Comparison of ENCODE assay signal across 27 cellular contexts in the genomic region with DNA sequence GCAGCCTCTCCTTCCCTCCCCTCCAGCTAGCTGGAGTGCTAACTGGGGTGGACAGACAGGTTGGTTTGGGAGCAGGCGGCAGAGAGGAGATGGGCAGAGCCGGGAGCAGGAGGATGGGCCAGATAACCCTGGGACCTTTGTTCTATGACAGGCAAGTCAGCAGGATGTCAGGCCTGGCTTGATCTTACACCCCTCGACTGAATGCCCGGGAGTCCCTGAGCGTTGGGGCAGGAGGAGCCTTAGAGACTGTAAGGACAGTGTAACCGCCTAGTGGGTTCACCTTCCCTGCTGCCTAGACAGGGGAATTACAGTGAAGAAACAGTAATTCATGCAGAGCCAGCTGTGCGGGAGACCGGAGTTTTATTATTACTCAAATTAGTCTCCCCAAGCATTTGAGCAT.
DNase-seq lines count a peak whose midpoint lies in the region; ATAC-seq, FAIRE-seq and TF ChIP-seq lines count a peak whose summit lies in the region.
"Had no signal": no experiment of that assay in that cellular context is flagged by ENCODE, and none has a peak within 500 bp of the region (broad histone marks: within the 10 kb centered on the region; RNA-seq: fewer than 3 reads in every experiment).

No MANE protein-coding gene starts in this region.

- H3K56ac ChIP-seq in H1 (replicated peaks; ENCODE audit: insufficient read length, low read depth, low read length) = no peak overlapping the region

- no peak overlapping the region for H3K9ac ChIP-seq in HUES48 (ENCODE audit: low read depth, low read length)
- H3K9ac ChIP-seq in H1 (replicated peaks in 1 of 4; ENCODE audit: extremely low read depth in 1 of 4, low read depth in 3 of 4, low read length in 3 of 4) = no peak overlapping the region
- H3K9ac ChIP-seq in neural progenitor cell = no peak overlapping the region

- no peak overlapping the region for H2BK15ac ChIP-seq in H1 (ENCODE audit: low read length)

- peak in 1 of 2 experiments; percentile 6; a peak in 1 of 4 replicates for TF ChIP-seq RAD21 in H1 (IDR thresholded peaks at IDR 0.05 in 1 of 2, conservative IDR thresholded peaks at IDR 0.05 in 1 of 2; ENCODE audit: low read depth in 2 of 2, low read length in 2 of 2)

- H3K9me3 Mint-ChIP-seq in activated CD4-positive, alpha-beta T cell treated with anti-CD3 and anti-CD28 coated beads, Interleukin-2, amount 10 ng/mL, durations not matched to agents 7 days and 5 days = no peaks in the 10 kb centered on the region
- H3K9me3 Mint-ChIP-seq in neural progenitor cell = no peaks in the 10 kb centered on the region
- H3K9me3 Mint-ChIP-seq: dendritic cell treated with granulocyte-macrophage colony-stimulating factor and Interleukin-4, amounts not matched to agents 40 ng/mL and 50 ng/mL, for 4 days; HFFc6 had no signal

- peaks cover 25% of the 10 kb centered on the region for H3F3A ChIP-seq in neural progenitor cell (ENCODE audit: low read depth)

- peaks cover 72% of the 10 kb centered on the region for H3K4me1 ChIP-seq in HUES48 (ENCODE audit: control insufficient read depth, insufficient read depth, low read length)
- H3K4me1 ChIP-seq in H1 (replicated peaks in 1 of 4; ENCODE audit: control insufficient read depth in 3 of 4, insufficient read depth in 4 of 4, low read length in 3 of 4) = peaks cover 28 to 55% (median 39%) of the 10 kb centered on the region in 4 experiments
- peaks cover 56% of the 10 kb centered on the region for H3K4me1 ChIP-seq in neural progenitor cell

- H4K91ac ChIP-seq in H1 (replicated peaks; ENCODE audit: insufficient read length, low read length) = peak overlapping the region; percentile 22

- no peak overlapping the region for H4K5ac ChIP-seq in H1 (ENCODE audit: insufficient read length, low read depth, low read length)

- peaks cover 40% of the 10 kb centered on the region for H3K4me1 Mint-ChIP-seq in activated CD4-positive, alpha-beta T cell treated with anti-CD3 and anti-CD28 coated beads, Interleukin-2, amount 10 ng/mL, durations not matched to agents 7 days and 5 days
- H3K4me1 Mint-ChIP-seq in neural progenitor cell = peaks cover 53% of the 10 kb centered on the region

- peak overlapping the region; percentile 6 for H3K27ac ChIP-seq in HUES48 (ENCODE audit: low read depth, low read length)
- no peak overlapping the region for H3K27ac ChIP-seq in H1 (ENCODE audit: low read depth, low read length)
- H3K27ac ChIP-seq in neural progenitor cell = no peak overlapping the region
- H3K27ac ChIP-seq: C4-2B, ovary, suprapubic skin had no signal

- no peaks in the 10 kb centered on the region for H3K23me2 ChIP-seq in H1 (ENCODE audit: low read depth, low read length)

- H2BK120ac ChIP-seq in H1 (replicated peaks; ENCODE audit: low read depth, low read length) = no peak overlapping the region

- TF ChIP-seq POLR2A in H1 (IDR thresholded peaks at IDR 0.05; ENCODE audit: control extremely low read depth in 1 of 2, low read depth in 2 of 2, low read length in 2 of 2) = no peak

- ATAC-seq in HG03457 (IDR thresholded peaks at IDR 0.05; ENCODE audit: unreplicated experiment) = no peak
- ATAC-seq: activated CD8-positive, alpha-beta T cell treated with anti-CD3 and anti-CD28 coated beads, Interleukin-2, amount 10 ng/mL, durations not matched to agents 7 days and 5 days; right cardiac atrium had no signal

- H2BK5ac ChIP-seq in H1 (ENCODE audit: low read depth, low read length) = peak overlapping the region; percentile 74; the same call in 1 of the 2 replicates

- H3K79me1 ChIP-seq in H1 (ENCODE audit: low read depth, low read length) = no peaks in the 10 kb centered on the region

- no peak overlapping the region for H3K23ac ChIP-seq in H1 (ENCODE audit: insufficient read length)

- H3K27me3 Mint-ChIP-seq in activated CD4-positive, alpha-beta T cell treated with anti-CD3 and anti-CD28 coated beads, Interleukin-2, amount 10 ng/mL, durations not matched to agents 7 days and 5 days = no peaks in the 10 kb centered on the region
- peaks cover 15% of the 10 kb centered on the region for H3K27me3 Mint-ChIP-seq in neural progenitor cell (ENCODE audit: insufficient read depth, low read depth)
- H3K27me3 Mint-ChIP-seq: dendritic cell treated with granulocyte-macrophage colony-stimulating factor and Interleukin-4, amounts not matched to agents 40 ng/mL and 50 ng/mL, for 4 days had no signal

- H3K14ac ChIP-seq in H1 (ENCODE audit: insufficient read length) = no peak overlapping the region

- H3K4me2 ChIP-seq in H1 (ENCODE audit: insufficient read depth in 1 of 2, low read depth in 2 of 2, low read length in 2 of 2) (peak overlapping the region; percentile 55 to 64; a peak in 3 of 4 replicates), neural progenitor cell (peak overlapping the region; percentile 31)

- FAIRE-seq in H1 (lab: Jason Lieb, UNC) = no peak
- FAIRE-seq: endothelial cell of umbilical vein, kidney had no signal

- TF ChIP-seq EP300 in H1 (IDR thresholded peaks at IDR 0.05; ENCODE audit: borderline replicate concordance in 1 of 2, low read depth in 2 of 2, low read length in 2 of 2) = no peak

- no peak overlapping the region for H2AK5ac ChIP-seq in H1 (ENCODE audit: low read depth, low read length)

- H3K9me3 ChIP-seq in HUES48 (ENCODE audit: control insufficient read depth, insufficient read depth, low read length) (no peaks in the 10 kb centered on the region), H1 (ENCODE audit: insufficient read depth in 2 of 2, low read depth in 1 of 2, low read length in 1 of 2) (no peaks in the 10 kb centered on the region), neural progenitor cell (ENCODE audit: low read depth) (no peaks in the 10 kb centered on the region)
- H3K9me3 ChIP-seq: ovary, suprapubic skin had no signal

- H3K79me2 ChIP-seq in H1 (ENCODE audit: control insufficient read depth in 1 of 2, insufficient read depth in 2 of 2, low read length in 2 of 2) (no peaks in the 10 kb centered on the region), neural progenitor cell (ENCODE audit: low read depth) (no peaks in the 10 kb centered on the region)

- no peak overlapping the region for H4K8ac ChIP-seq in H1 (ENCODE audit: extremely low read depth, insufficient read depth, low read length)

- H2BK20ac ChIP-seq in H1 (ENCODE audit: low read length) = no peak overlapping the region

- peaks cover 8% of the 10 kb centered on the region for H3K36me3 Mint-ChIP-seq in activated CD4-positive, alpha-beta T cell treated with anti-CD3 and anti-CD28 coated beads, Interleukin-2, amount 10 ng/mL, durations not matched to agents 7 days and 5 days (ENCODE audit: low read depth)
- no peaks in the 10 kb centered on the region for H3K36me3 Mint-ChIP-seq in neural progenitor cell

- H3K36me3 ChIP-seq in HUES48 (ENCODE audit: control insufficient read depth, insufficient read depth, low read length) = no peaks in the 10 kb centered on the region
- H3K36me3 ChIP-seq in H1 (ENCODE audit: control insufficient read depth in 2 of 4, insufficient read depth in 4 of 4, low read length in 3 of 4) = no peaks in the 10 kb centered on the region
- no peaks in the 10 kb centered on the region for H3K36me3 ChIP-seq in neural progenitor cell
- H3K36me3 ChIP-seq: ovary had no signal

- POLR2A ChIA-PET in activated CD4-positive, alpha-beta T cell treated with anti-CD3 and anti-CD28 coated beads, Interleukin-2, amount 10 ng/mL, durations not matched to agents 7 days and 5 days (lab: Charles Lee) = no interaction called here
- POLR2A ChIA-PET in H1 (lab: Charles Lee; ENCODE audit: partially characterized antibody) = no interaction called here

- TF ChIP-seq CTCF in H1 (IDR thresholded peaks at IDR 0.05; ENCODE audit: control extremely low read depth in 1 of 3, insufficient read depth in 1 of 3, low read depth in 1 of 3, low read length in 3 of 3) (no peak), neural progenitor cell (IDR thresholded peaks at IDR 0.05) (no peak)

- H3K27ac Mint-ChIP-seq in activated CD4-positive, alpha-beta T cell treated with anti-CD3 and anti-CD28 coated beads, Interleukin-2, amount 10 ng/mL, durations not matched to agents 7 days and 5 days = peak overlapping the region; percentile 37
- H3K27ac Mint-ChIP-seq in neural progenitor cell = no peak overlapping the region
- H3K27ac Mint-ChIP-seq: activated CD8-positive, alpha-beta T cell treated with anti-CD3 and anti-CD28 coated beads, Interleukin-2, amount 10 ng/mL, durations not matched to agents 7 days and 5 days; dendritic cell treated with granulocyte-macrophage colony-stimulating factor and Interleukin-4, amounts not matched to agents 40 ng/mL and 50 ng/mL, for 4 days; HFFc6 had no signal

- H3K27me3 ChIP-seq in HUES48 (ENCODE audit: control insufficient read depth, insufficient read depth, low read length) (peaks cover 22% of the 10 kb centered on the region), H1 (replicated peaks in 1 of 4; ENCODE audit: control insufficient read depth in 3 of 4, extremely low read depth in 1 of 4, insufficient read depth in 3 of 4, low read length in 3 of 4) (peaks cover 0 to 12% (median 4%) of the 10 kb centered on the region in 4 experiments; a peak in 3 of 7 replicates), neural progenitor cell (peaks cover 3% of the 10 kb centered on the region)
- H3K27me3 ChIP-seq: ovary, suprapubic skin had no signal

- H3K4me3 ChIP-seq in HUES48 (ENCODE audit: low read depth, low read length) = no peak overlapping the region
- H3K4me3 ChIP-seq in H1 (ENCODE audit: extremely low read depth in 1 of 4, insufficient read depth in 2 of 4, low read depth in 3 of 4, low read length in 4 of 4) = peak overlapping the region in 3 of 4 experiments; percentile 7 to 23 (median 7); a peak in 3 of 8 replicates
- H3K4me3 ChIP-seq in neural progenitor cell = no peak overlapping the region
- H3K4me3 ChIP-seq: ovary, suprapubic skin had no signal

- no peak overlapping the region for H3K4me3 Mint-ChIP-seq in activated CD4-positive, alpha-beta T cell treated with anti-CD3 and anti-CD28 coated beads, Interleukin-2, amount 10 ng/mL, durations not matched to agents 7 days and 5 days
- H3K4me3 Mint-ChIP-seq in neural progenitor cell = no peak overlapping the region
- H3K4me3 Mint-ChIP-seq: activated CD8-positive, alpha-beta T cell treated with anti-CD3 and anti-CD28 coated beads, Interleukin-2, amount 10 ng/mL, durations not matched to agents 7 days and 5 days; dendritic cell treated with granulocyte-macrophage colony-stimulating factor and Interleukin-4, amounts not matched to agents 40 ng/mL and 50 ng/mL, for 4 days; HFFc6 had no signal

- no peak overlapping the region; the same call in 1 of the 2 replicates for H2BK12ac ChIP-seq in H1 (ENCODE audit: low read depth, low read length)

- H3K18ac ChIP-seq in H1 (ENCODE audit: extremely low read depth, low read length) = peak overlapping the region; percentile 53

- no peak overlapping the region for H3K4ac ChIP-seq in H1 (replicated peaks; ENCODE audit: insufficient read length, low read depth, low read length)

- CTCF ChIA-PET in activated CD4-positive, alpha-beta T cell treated with anti-CD3 and anti-CD28 coated beads, Interleukin-2, amount 10 ng/mL, durations not matched to agents 7 days and 5 days (lab: Charles Lee) = no interaction called here
- CTCF ChIA-PET in H1 (lab: Charles Lee; ENCODE audit: partially characterized antibody) = interaction anchor here (0.9 to 28.0 kb wide), 10 partner anchors 9 to 232 kb away, joined by 3 to 397 read pairs (median 6); no protein-coding TSS in a partner anchor

- DNase-seq in activated CD4-positive, alpha-beta T cell treated with anti-CD3 and anti-CD28 coated beads, Interleukin-2, amount 10 ng/mL, durations not matched to agents 7 days and 5 days = no peak
- no peak for DNase-seq in activated CD4-positive, alpha-beta T cell treated with anti-CD3 and anti-CD28 coated beads, Interleukin-2, amount 50 U/mL, for 48 hours
- DNase-seq in H1 (ENCODE audit: low read depth in 1 of 2, low spot score in 2 of 2) = no peak
- peak; percentile 30 for DNase-seq in neural progenitor cell (ENCODE audit: low spot score)
- no peak for DNase-seq in kidney glomerular epithelial cell (lab: John Stamatoyannopoulos, UW)
- no peak for DNase-seq in hippocampal formation (lab: John Stamatoyannopoulos, UW)
- DNase-seq: activated CD8-positive, alpha-beta T cell treated with anti-CD3 and anti-CD28 coated beads, Interleukin-2, amount 10 ng/mL, durations not matched to agents 7 days and 5 days; activated T-cell treated with anti-CD3 and anti-CD28 coated beads, Interleukin-2, amount 50 U/mL, for 48 hours; amniotic stem cell; DMS153; GF-D8; head of caudate nucleus; HFFc6; KBM-7; kidney; NCI-H1694 treated with DMSO at 0.1 percent for 48 hours; NCI-H748 treated with DMSO at 0.1 percent for 48 hours; ovary; right cardiac atrium; SHP77; stimulated activated CD8-positive, alpha-beta memory T cell treated with anti-CD3 and anti-CD28 coated beads, Interleukin-4, amount 100 ng/mL, for 48 hours had no signal

- WGBS in H1 (ENCODE audit: extremely low coverage in 1 of 2, insufficient coverage in 1 of 2, insufficient read length in 1 of 2, insufficient replicate concordance in 2 of 2, low coverage in 1 of 2, low lambda C conversion rate in 2 of 2, missing lambda C conversion rate in 1 of 2), 2 experiments = 9% methylated on average over 8 of the region's 8 CpGs; no CpG with 5 or more reads in 1 of the 2 experiments

- H2AFZ ChIP-seq in H1 (ENCODE audit: low read length) = no peak overlapping the region
- H2AFZ ChIP-seq in neural progenitor cell (replicated peaks) = no peak overlapping the region

- peaks cover 0 to 4% of the 10 kb centered on the region in 2 experiments for H4K20me1 ChIP-seq in H1 (replicated peaks in 1 of 2; ENCODE audit: control insufficient read depth in 1 of 2, insufficient read depth in 2 of 2, low read length in 2 of 2)
- H4K20me1 ChIP-seq in neural progenitor cell (ENCODE audit: low read depth) = no peaks in the 10 kb centered on the region

Comparison
In these comparisons a context has a peak if more than half of its experiments do, and no peak if none do; other contexts are left out.
1. H3K4me3 ChIP-seq: peak in H1 (3 of 4); none in HUES48 (single experiment) and neural progenitor cell (single experiment).